21 cellular contexts compared by ENCODE assay signal in genomic region chr12:92074889-92075288, GRCh38.
A peak's percentile ranks its signal among the peaks of the same experiment; 100 is the strongest.
DNase-seq lines count a peak whose midpoint lies in the region; ATAC-seq and TF ChIP-seq lines count a peak whose summit lies in the region.
"Had no signal": no experiment of that assay in that cellular context is flagged by ENCODE, and none has a peak within 500 bp of the region (broad histone marks: within the 10 kb centered on the region; RNA-seq: fewer than 3 reads in every experiment).

No MANE protein-coding gene starts in this region.

- no peaks in the 10 kb centered on the region for H3K27me3 Mint-ChIP-seq in nephron progenitor cell (ENCODE audit: low read depth, poor library complexity)
- H3K27me3 Mint-ChIP-seq: stimulated activated naive CD8-positive, alpha-beta T cell treated with anti-CD3 and anti-CD28 coated beads, Interleukin-15, Interleukin-2, amounts not matched to agents 100 ng/mL and 50 ng/mL, for 24 hours had no signal

- peaks cover 29% of the 10 kb centered on the region for H3K4me1 Mint-ChIP-seq in nephron progenitor cell

- no peaks in the 10 kb centered on the region for H3K36me3 Mint-ChIP-seq in nephron progenitor cell (ENCODE audit: low read depth)

- H3K4me1 ChIP-seq in left ventricle myocardium inferior, result peaks cover 48% of the 10 kb centered on the region
- H3K4me1 ChIP-seq in gastrocnemius medialis, result peaks cover 4 to 12% of the 10 kb centered on the region in 2 donors

- H3K36me3 ChIP-seq in left ventricle myocardium inferior (no peaks in the 10 kb centered on the region), gastrocnemius medialis (no peaks in the 10 kb centered on the region)
- H3K36me3 ChIP-seq: HAP-1, upper lobe of left lung had no signal

- no peak overlapping the region for H3K4me3 ChIP-seq in left ventricle myocardium inferior
- H3K4me3 ChIP-seq in gastrocnemius medialis, result no peak overlapping the region
- H3K4me3 ChIP-seq: HAP-1, upper lobe of left lung had no signal

- H3K9me3 ChIP-seq in left ventricle myocardium inferior (replicated peaks) (no peaks in the 10 kb centered on the region), gastrocnemius medialis (no peaks in the 10 kb centered on the region)
- H3K9me3 ChIP-seq: HAP-1, upper lobe of left lung had no signal

- intact Hi-C loops in left ventricle myocardium inferior (cut with micrococcal nuclease) (no loop called here), left cardiac atrium (cut with DNase I) (loop anchor here in 1 of 2 donors (5.0 kb wide), 1 partner anchor 57 kb away; no protein-coding TSS in a partner anchor), gastrocnemius medialis (cut with DNase I; ENCODE audit: low total_unique reads) (loop anchor here (5.0 kb wide), 1 partner anchor 67 kb away; no protein-coding TSS in a partner anchor)

- ATAC-seq in left cardiac atrium (no peak), HG03571 (IDR thresholded peaks at IDR 0.05; ENCODE audit: unreplicated experiment) (no peak), GM21619 (IDR thresholded peaks at IDR 0.05; ENCODE audit: unreplicated experiment) (no peak), gastrocnemius medialis (no peak)
- ATAC-seq: CD8-positive, alpha-beta T cell; Panc1 had no signal

- in situ Hi-C loops in gastrocnemius medialis (cut with MboI; ENCODE audit: low sequenced_read_pairs in 4 of 4), result no loop called here

- H3K4me3 Mint-ChIP-seq in nephron progenitor cell, result no peak overlapping the region
- H3K4me3 Mint-ChIP-seq: CD8-positive, alpha-beta T cell; stimulated activated naive CD8-positive, alpha-beta T cell treated with anti-CD3 and anti-CD28 coated beads, Interleukin-15, Interleukin-2, amounts not matched to agents 100 ng/mL and 50 ng/mL, for 24 hours had no signal

- H3K27ac Mint-ChIP-seq in nephron progenitor cell, result peak overlapping the region; percentile 47
- H3K27ac Mint-ChIP-seq: CD8-positive, alpha-beta T cell; stimulated activated naive CD8-positive, alpha-beta T cell treated with anti-CD3 and anti-CD28 coated beads, Interleukin-15, Interleukin-2, amounts not matched to agents 100 ng/mL and 50 ng/mL, for 24 hours had no signal

- no peak for DNase-seq in left ventricle myocardium inferior
- DNase-seq in left cardiac atrium, result no peak
- DNase-seq in cerebellar nuclear complex (lab: John Stamatoyannopoulos, UW), result peak; percentile 6 to 60
- no peak for DNase-seq in nephron progenitor cell
- DNase-seq in activated CD4-positive, alpha-beta T cell treated with anti-CD3 and anti-CD28 coated beads for 4 hours, result no peak
- no peak for DNase-seq in gastrocnemius medialis
- DNase-seq: activated CD4-positive, CD25-positive, alpha-beta regulatory T cell treated with anti-CD3 and anti-CD28 coated beads, Interleukin-2, amount 50 U/mL, for 72 hours; activated effector memory CD4-positive, alpha-beta T cell treated with Interleukin-2 at 50 U/mL for 16 hours; CD8-positive, alpha-beta T cell; hypothalamus; NCI-H1092; NCI-H748 treated with DMSO at 0.1 percent for 48 hours; right cardiac atrium; stimulated activated CD4-positive, alpha-beta T cell treated with anti-CD3 and anti-CD28 coated beads, Interleukin-1b, Interleukin-23, amount 100 ng/mL, for 48 hours; T1000; upper lobe of left lung had no signal

- H3K27me3 ChIP-seq in left ventricle myocardium inferior (ENCODE audit: low read depth), result no peaks in the 10 kb centered on the region
- H3K27me3 ChIP-seq in gastrocnemius medialis, result no peaks in the 10 kb centered on the region
- H3K27me3 ChIP-seq: upper lobe of left lung had no signal

- H3K27ac ChIP-seq in left ventricle myocardium inferior (replicated peaks) (peak overlapping the region; percentile 50), gastrocnemius medialis (no peak overlapping the region)

- no peak for TF ChIP-seq POLR2A in gastrocnemius medialis (IDR thresholded peaks at IDR 0.05)

- TF ChIP-seq CTCF in left ventricle myocardium inferior (IDR thresholded peaks at IDR 0.05; ENCODE audit: borderline replicate concordance) (no peak), nephron progenitor cell (IDR thresholded peaks at IDR 0.05) (no peak), gastrocnemius medialis (IDR thresholded peaks at IDR 0.05 in 4 of 5, conservative IDR thresholded peaks at IDR 0.05 in 1 of 5) (no peak)

- peaks cover 4% of the 10 kb centered on the region for H3K9me3 Mint-ChIP-seq in nephron progenitor cell

Comparison
In these comparisons a context has a peak if more than half of its experiments do, and no peak if none do; other contexts are left out.
1. DNase-seq: peak in cerebellar nuclear complex (2 of 2); none in left ventricle myocardium inferior (single experiment), left cardiac atrium (single experiment), nephron progenitor cell (single experiment), activated CD4-positive, alpha-beta T cell treated with anti-CD3 and anti-CD28 coated beads for 4 hours (0 of 2) and gastrocnemius medialis (0 of 2).